ENCODE assay signal across 9 cellular contexts in genomic region chr12:54126696-54127537, GRCh38.
DNase-seq lines count a peak whose midpoint lies in the region; ATAC-seq, FAIRE-seq and TF ChIP-seq lines count a peak whose summit lies in the region.
"Had no signal": no experiment of that assay in that cellular context is flagged by ENCODE, and none has a peak within 500 bp of the region (broad histone marks: within the 10 kb centered on the region; RNA-seq: fewer than 3 reads in every experiment).

No MANE protein-coding gene starts in this region.

- H3K27ac Mint-ChIP-seq in stimulated activated memory B cell treated with anti-CD40 and anti-IgM and Interleukin-4, amounts not matched to agents 10 μg/mL and 1 μg/mL and 100 μg/mL, for 72 hours: peak overlapping the region; percentile 27
- H3K27ac Mint-ChIP-seq: natural killer cell had no signal

- H3K4me1 ChIP-seq in keratinocyte (ENCODE audit: control insufficient read depth, extremely low read depth, insufficient read depth, low read length): no peaks in the 10 kb centered on the region

- peak overlapping the region; percentile 22 for H3K27ac ChIP-seq in keratinocyte (ENCODE audit: control insufficient read depth, insufficient read depth, low read length)

- H3K4me3 Mint-ChIP-seq in stimulated activated memory B cell treated with anti-CD40 and anti-IgM and Interleukin-4, amounts not matched to agents 10 μg/mL and 1 μg/mL and 100 μg/mL, for 72 hours: peak overlapping the region; percentile 74
- H3K4me3 Mint-ChIP-seq: natural killer cell had no signal

- no peaks in the 10 kb centered on the region for H3K9me3 Mint-ChIP-seq in stimulated activated memory B cell treated with anti-CD40 and anti-IgM and Interleukin-4, amounts not matched to agents 10 μg/mL and 1 μg/mL and 100 μg/mL, for 72 hours
- H3K9me3 Mint-ChIP-seq: natural killer cell had no signal

- peaks cover 4% of the 10 kb centered on the region for H3K36me3 Mint-ChIP-seq in stimulated activated memory B cell treated with anti-CD40 and anti-IgM and Interleukin-4, amounts not matched to agents 10 μg/mL and 1 μg/mL and 100 μg/mL, for 72 hours
- H3K36me3 Mint-ChIP-seq: natural killer cell had no signal

- in situ Hi-C loops in astrocyte of the cerebellum (cut with HindIII; ENCODE audit: low sequenced_read_pairs): no loop called here

- H3K27me3 ChIP-seq in keratinocyte (ENCODE audit: control insufficient read depth, extremely low read depth, insufficient read depth, low read length): no peaks in the 10 kb centered on the region

- no peak for FAIRE-seq in keratinocyte (lab: Jason Lieb, UNC)

- CTCF ChIA-PET in HEK293T (lab: Yijun Ruan, JAX): no interaction called here

- DNase-seq in HEK293T (ENCODE audit: extremely low spot score) (peak; percentile 78), astrocyte of the cerebellum (ENCODE audit: low read depth) (no peak), keratinocyte (ENCODE audit: low read depth, low spot score) (no peak), NCI-H2081 (lab: John Stamatoyannopoulos, UW) (no peak), NCI-H2196 (lab: John Stamatoyannopoulos, UW; ENCODE audit: unreplicated experiment) (no peak), RKO (ENCODE audit: low spot score) (no peak)
- DNase-seq: natural killer cell had no signal

- H3K4me3 ChIP-seq in astrocyte of the cerebellum (ENCODE audit: low read depth, low read length) (peak overlapping the region; percentile 27), keratinocyte (ENCODE audit: control insufficient read depth in 2 of 3, extremely low read depth in 1 of 3, insufficient read depth in 2 of 3, low read depth in 1 of 3, low read length in 3 of 3) (peak overlapping the region; percentile 58 to 77 (median 74))

- ATAC-seq in stimulated activated memory B cell treated with anti-CD40 and anti-IgM and Interleukin-4, amounts not matched to agents 10 μg/mL and 1 μg/mL and 100 μg/mL, for 72 hours: peak; percentile 34
- ATAC-seq in GM21619 (IDR thresholded peaks at IDR 0.05; ENCODE audit: unreplicated experiment): no peak

- no peaks in the 10 kb centered on the region for H3K79me2 ChIP-seq in keratinocyte (ENCODE audit: control insufficient read depth, insufficient read depth, low read length)

- H4K20me1 ChIP-seq in keratinocyte (ENCODE audit: control insufficient read depth, extremely low read depth, insufficient read depth, low read length): no peaks in the 10 kb centered on the region

- H3K9me1 ChIP-seq in keratinocyte (ENCODE audit: control insufficient read depth, extremely low read depth, insufficient read depth, low read length): no peaks in the 10 kb centered on the region

- peaks cover 57% of the 10 kb centered on the region for H3K27me3 Mint-ChIP-seq in stimulated activated memory B cell treated with anti-CD40 and anti-IgM and Interleukin-4, amounts not matched to agents 10 μg/mL and 1 μg/mL and 100 μg/mL, for 72 hours

- H3K9me3 ChIP-seq in keratinocyte (ENCODE audit: control insufficient read depth, low read depth, low read length): no peaks in the 10 kb centered on the region

- peaks cover 39% of the 10 kb centered on the region for H3K4me1 Mint-ChIP-seq in stimulated activated memory B cell treated with anti-CD40 and anti-IgM and Interleukin-4, amounts not matched to agents 10 μg/mL and 1 μg/mL and 100 μg/mL, for 72 hours

- H3K36me3 ChIP-seq in keratinocyte (ENCODE audit: control insufficient read depth in 2 of 2, extremely low read depth in 1 of 2, insufficient read depth in 2 of 2, low read length in 2 of 2): peaks cover 0 to 6% of the 10 kb centered on the region in 2 experiments

- H3K9ac ChIP-seq in keratinocyte (ENCODE audit: control insufficient read depth, extremely low read depth, insufficient read depth, low read length): peak overlapping the region; percentile 73

- POLR2A ChIA-PET in HEK293T (lab: Yijun Ruan, JAX): interaction anchor here (0.7 to 1.0 kb wide), 3 partner anchors 62 to 76 kb away, joined by 3 read pairs; no protein-coding TSS in a partner anchor

- peak overlapping the region; percentile 81 for H2AFZ ChIP-seq in keratinocyte (ENCODE audit: control insufficient read depth, low read length)

- dilution Hi-C loops in keratinocyte (cut with MboI; ENCODE audit: extremely low pct_ligation_motif_present, low sequenced_read_pairs): no loop called here

- peak overlapping the region; percentile 88 for H3K4me2 ChIP-seq in keratinocyte (ENCODE audit: control insufficient read depth, extremely low read depth, insufficient read depth, low read depth, low read length)

- TF ChIP-seq CTCF in astrocyte of the cerebellum (IDR thresholded peaks at IDR 0.05; ENCODE audit: low read depth, low read length, missing control alignments): no peak
- no peak for TF ChIP-seq CTCF in keratinocyte (optimal IDR thresholded peaks at IDR 0.05 in 1 of 3, IDR thresholded peaks at IDR 0.05 in 1 of 3, conservative IDR thresholded peaks at IDR 0.05 in 1 of 3; ENCODE audit: extremely low read depth in 1 of 3, insufficient read depth in 2 of 3, low read length in 3 of 3)

TF ChIP-seq in HEK293T, 16 proteins besides CTCF, POLR2A, EP300 and RAD21:
- TF ChIP-seq CTBP1 (IDR thresholded peaks at IDR 0.05; ENCODE audit: borderline replicate concordance) (no peak), PKNOX1 (IDR thresholded peaks at IDR 0.05) (no peak), FOXA1 (IDR thresholded peaks at IDR 0.05) (no peak), NFRKB (IDR thresholded peaks at IDR 0.05) (no peak), HDGF (IDR thresholded peaks at IDR 0.05; ENCODE audit: borderline replicate concordance) (no peak), ARNT (IDR thresholded peaks at IDR 0.05) (no peak), TARDBP (IDR thresholded peaks at IDR 0.05) (no peak)
